Comparison of ENCODE assay signal across 10 cellular contexts in the genomic region with DNA sequence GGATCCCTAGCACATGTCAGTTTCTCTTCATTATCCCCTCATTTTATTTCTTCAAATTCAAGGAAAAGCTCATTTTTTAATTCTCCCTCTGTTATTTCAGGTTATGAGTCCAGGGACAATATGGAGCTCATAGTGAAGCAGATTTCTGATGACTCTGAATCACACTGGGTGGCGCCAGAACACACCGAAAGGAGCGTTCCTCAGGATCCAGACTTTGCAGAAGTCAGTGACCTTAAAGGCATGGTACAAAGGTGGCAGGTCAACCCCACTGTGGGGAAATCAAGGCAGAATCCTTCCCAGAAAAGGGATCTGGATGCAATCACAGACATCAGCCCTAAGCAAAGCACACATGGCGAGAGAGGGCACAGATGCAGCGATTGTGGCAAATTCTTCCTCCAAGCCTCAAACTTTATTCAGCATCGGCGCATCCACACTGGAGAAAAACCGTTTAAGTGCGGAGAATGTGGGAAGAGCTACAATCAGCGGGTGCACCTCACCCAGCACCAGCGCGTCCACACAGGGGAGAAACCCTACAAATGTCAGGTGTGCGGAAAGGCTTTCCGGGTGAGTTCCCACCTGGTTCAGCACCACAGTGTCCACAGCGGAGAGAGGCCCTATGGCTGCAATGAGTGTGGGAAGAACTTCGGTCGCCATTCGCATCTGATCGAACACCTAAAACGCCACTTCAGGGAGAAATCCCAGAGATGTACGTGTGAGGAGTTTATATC. TPM values are rescaled to one million over a fixed set of nuclear protein-coding genes. Genes with fewer than 3 reads are reported as not detected.
A peak's percentile ranks its signal among the peaks of the same experiment; 100 is the strongest.
DNase-seq lines count a peak whose midpoint lies in the region; ATAC-seq and TF ChIP-seq lines count a peak whose summit lies in the region.
"Had no signal": no experiment of that assay in that cellular context is flagged by ENCODE, and none has a peak within 500 bp of the region (broad histone marks: within the 10 kb centered on the region; RNA-seq: fewer than 3 reads in every experiment).

No MANE protein-coding gene starts in this region.

- H3K36me3 ChIP-seq in RWPE2 (ENCODE audit: low read depth), result peaks cover 72% of the 10 kb centered on the region

- no peak for DNase-seq in activated naive CD8-positive, alpha-beta T cell treated with anti-CD3 and anti-CD28 coated beads for 36 hours
- no peak for DNase-seq in RWPE2 (ENCODE audit: low spot score)
- peak; percentile 19 for DNase-seq in fibroblast of mammary gland (ENCODE audit: low read depth)
- peak in 1 of 2 donors; percentile 21 for DNase-seq in stimulated activated naive CD8-positive, alpha-beta T cell treated with anti-CD3 and anti-CD28 coated beads, Interleukin-15, amount 100 ng/mL, for 72 hours
- DNase-seq in posterior vena cava (ENCODE audit: low spot score), result no peak
- DNase-seq in effector memory CD8-positive, alpha-beta T cell, result no peak
- no peak for DNase-seq in NCI-H1694 (lab: John Stamatoyannopoulos, UW)
- DNase-seq: activated gamma-delta T cell treated with Interleukin-2 at 50 U/mL for 16 hours, stomach had no signal

- H3K27me3 Mint-ChIP-seq in activated naive CD8-positive, alpha-beta T cell, result no peaks in the 10 kb centered on the region
- no peaks in the 10 kb centered on the region for H3K27me3 Mint-ChIP-seq in activated naive CD8-positive, alpha-beta T cell treated with anti-CD3 and anti-CD28 coated beads for 36 hours
- H3K27me3 Mint-ChIP-seq in stimulated activated naive CD8-positive, alpha-beta T cell treated with anti-CD3 and anti-CD28 coated beads, Interleukin-15, amount 100 ng/mL, for 72 hours, result no peaks in the 10 kb centered on the region
- no peaks in the 10 kb centered on the region for H3K27me3 Mint-ChIP-seq in effector memory CD8-positive, alpha-beta T cell

- H3K27me3 ChIP-seq in RWPE2 (ENCODE audit: insufficient read depth, poor library complexity, severe bottlenecking), result no peaks in the 10 kb centered on the region
- H3K27me3 ChIP-seq: stomach had no signal

- H3K9me3 Mint-ChIP-seq in activated naive CD8-positive, alpha-beta T cell (ENCODE audit: low read depth), result peaks cover 4% of the 10 kb centered on the region
- H3K9me3 Mint-ChIP-seq in activated naive CD8-positive, alpha-beta T cell treated with anti-CD3 and anti-CD28 coated beads for 36 hours, result peaks cover 11% of the 10 kb centered on the region
- peaks cover 12 to 16% of the 10 kb centered on the region in 2 donors for H3K9me3 Mint-ChIP-seq in stimulated activated naive CD8-positive, alpha-beta T cell treated with anti-CD3 and anti-CD28 coated beads, Interleukin-15, amount 100 ng/mL, for 72 hours
- H3K9me3 Mint-ChIP-seq in effector memory CD8-positive, alpha-beta T cell, result no peaks in the 10 kb centered on the region

- peaks cover 1% of the 10 kb centered on the region for H3K4me1 Mint-ChIP-seq in activated naive CD8-positive, alpha-beta T cell (ENCODE audit: low read depth)
- H3K4me1 Mint-ChIP-seq in activated naive CD8-positive, alpha-beta T cell treated with anti-CD3 and anti-CD28 coated beads for 36 hours, result no peaks in the 10 kb centered on the region
- no peaks in the 10 kb centered on the region for H3K4me1 Mint-ChIP-seq in stimulated activated naive CD8-positive, alpha-beta T cell treated with anti-CD3 and anti-CD28 coated beads, Interleukin-15, amount 100 ng/mL, for 72 hours
- peaks cover 0 to 2% of the 10 kb centered on the region in 2 donors for H3K4me1 Mint-ChIP-seq in effector memory CD8-positive, alpha-beta T cell (ENCODE audit: low read depth in 2 of 2)

- intact Hi-C loops in posterior vena cava (cut with DNase I), result no loop called here

- no peaks in the 10 kb centered on the region for H3K4me1 ChIP-seq in RWPE2 (ENCODE audit: insufficient read depth, poor library complexity, severe bottlenecking)
- H3K4me1 ChIP-seq: stomach had no signal

- peak overlapping the region; percentile 46 for H3K27ac Mint-ChIP-seq in activated naive CD8-positive, alpha-beta T cell
- no peak overlapping the region for H3K27ac Mint-ChIP-seq in activated naive CD8-positive, alpha-beta T cell treated with anti-CD3 and anti-CD28 coated beads for 36 hours
- H3K27ac Mint-ChIP-seq in stimulated activated naive CD8-positive, alpha-beta T cell treated with anti-CD3 and anti-CD28 coated beads, Interleukin-15, amount 100 ng/mL, for 72 hours, result no peak overlapping the region
- peak overlapping the region in 1 of 2 donors; percentile 14 for H3K27ac Mint-ChIP-seq in effector memory CD8-positive, alpha-beta T cell

- H3K4me3 Mint-ChIP-seq in activated naive CD8-positive, alpha-beta T cell, result no peak overlapping the region
- H3K4me3 Mint-ChIP-seq in activated naive CD8-positive, alpha-beta T cell treated with anti-CD3 and anti-CD28 coated beads for 36 hours, result no peak overlapping the region
- no peak overlapping the region for H3K4me3 Mint-ChIP-seq in stimulated activated naive CD8-positive, alpha-beta T cell treated with anti-CD3 and anti-CD28 coated beads, Interleukin-15, amount 100 ng/mL, for 72 hours
- no peak overlapping the region for H3K4me3 Mint-ChIP-seq in effector memory CD8-positive, alpha-beta T cell

- peaks cover 19% of the 10 kb centered on the region for H3K36me3 Mint-ChIP-seq in activated naive CD8-positive, alpha-beta T cell
- peaks cover 39% of the 10 kb centered on the region for H3K36me3 Mint-ChIP-seq in activated naive CD8-positive, alpha-beta T cell treated with anti-CD3 and anti-CD28 coated beads for 36 hours
- H3K36me3 Mint-ChIP-seq in effector memory CD8-positive, alpha-beta T cell (ENCODE audit: insufficient read depth), result peaks cover 21% of the 10 kb centered on the region

- H3K9me3 ChIP-seq in RWPE2 (ENCODE audit: severe bottlenecking), result peaks cover 8% of the 10 kb centered on the region

- H3K4me3 ChIP-seq in RWPE2 (ENCODE audit: severe bottlenecking), result no peak overlapping the region
- H3K4me3 ChIP-seq in fibroblast of mammary gland (ENCODE audit: control insufficient read depth, low read depth, low read length), result no peak overlapping the region
- H3K4me3 ChIP-seq: stomach had no signal

- TF ChIP-seq CTCF in RWPE2 (IDR thresholded peaks at IDR 0.05; ENCODE audit: poor library complexity, severe bottlenecking), result peak; percentile 25
- peak; percentile 31 for TF ChIP-seq CTCF in fibroblast of mammary gland (conservative IDR thresholded peaks at IDR 0.05; ENCODE audit: control insufficient read depth, insufficient read depth, low read depth, low read length)

- no peak for ATAC-seq in RWPE2 (ENCODE audit: low read depth)
- peak; percentile 56 for ATAC-seq in stimulated activated naive CD8-positive, alpha-beta T cell treated with anti-CD3 and anti-CD28 coated beads, Interleukin-15, amount 100 ng/mL, for 72 hours
- no peak for ATAC-seq in effector memory CD8-positive, alpha-beta T cell (replicated peaks)

- H3K27ac ChIP-seq in RWPE2 (ENCODE audit: poor library complexity, severe bottlenecking), result no peak overlapping the region
- H3K27ac ChIP-seq: stomach had no signal

RNA-seq across cellular contexts. Expression of gene ZKSCAN5, which starts 21.4 kb away (rescaled TPM):
- 1 to 10 TPM; 8.0 to 8.3 TPM for total RNA-seq in activated naive CD8-positive, alpha-beta T cell treated with anti-CD3 and anti-CD28 coated beads for 36 hours
- 1 to 10 TPM; 5.9 to 7.0 TPM for total RNA-seq in posterior vena cava

RNA-seq across cellular contexts. Expression of gene ZNF394, which starts 25.8 kb away (rescaled TPM):
- 10 to 100 TPM; 26.1 to 27.5 TPM for total RNA-seq in activated naive CD8-positive, alpha-beta T cell treated with anti-CD3 and anti-CD28 coated beads for 36 hours
- total RNA-seq in posterior vena cava, result 10 to 100 TPM; 17.5 to 20.0 TPM

RNA-seq across cellular contexts. Expression of gene FAM200A, which starts 26.0 kb away (rescaled TPM):
- 1 to 10 TPM; 5.6 to 6.0 TPM for total RNA-seq in activated naive CD8-positive, alpha-beta T cell treated with anti-CD3 and anti-CD28 coated beads for 36 hours
- 1 to 10 TPM; 3.2 to 5.4 TPM for total RNA-seq in posterior vena cava

RNA-seq across cellular contexts. Expression of gene ZNF655, which starts 32.6 kb away (rescaled TPM):
- total RNA-seq in activated naive CD8-positive, alpha-beta T cell treated with anti-CD3 and anti-CD28 coated beads for 36 hours, result 10 to 100 TPM; 57.5 to 58.9 TPM
- total RNA-seq in posterior vena cava, result 10 to 100 TPM; 55.2 to 75.5 TPM

RNA-seq across cellular contexts. Expression of gene ZNF789, which starts 53.2 kb away (rescaled TPM):
- 10 to 100 TPM; 12.6 to 14.8 TPM for total RNA-seq in activated naive CD8-positive, alpha-beta T cell treated with anti-CD3 and anti-CD28 coated beads for 36 hours
- 1 to 10 TPM; 8.0 to 9.8 TPM for total RNA-seq in posterior vena cava
